In the genomic region with DNA sequence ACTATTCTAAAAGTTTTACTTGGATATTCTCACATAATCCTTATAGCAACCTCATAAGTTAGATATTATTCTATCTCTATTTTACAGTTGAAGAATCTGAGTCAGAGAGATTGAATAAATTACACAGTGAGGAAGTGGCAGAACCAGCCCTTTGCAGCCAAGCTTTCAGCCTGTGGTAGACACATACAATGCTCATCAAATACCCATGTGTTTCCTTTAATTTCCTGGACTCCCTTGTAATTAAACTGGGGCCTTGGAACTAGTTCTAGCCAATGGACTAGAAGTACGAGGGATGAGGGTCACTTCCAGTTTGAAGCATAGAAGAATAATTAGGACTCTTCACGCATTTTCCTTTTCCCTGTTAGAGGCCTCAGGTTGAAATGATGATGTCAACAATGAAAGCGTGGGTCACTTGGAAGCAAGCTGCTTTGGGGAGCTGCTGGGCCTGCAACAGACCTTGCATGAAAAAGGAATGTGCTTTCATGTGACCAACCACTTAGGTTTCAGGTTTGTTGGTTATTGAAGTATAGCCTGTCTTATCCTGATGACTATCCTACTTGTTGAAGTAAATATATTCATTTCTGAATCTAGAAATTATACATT, we compare ENCODE assay signal across 18 cellular contexts. TPM values are rescaled to one million over a fixed set of nuclear protein-coding genes. Genes with fewer than 3 reads are reported as not detected.
DNase-seq lines count a peak whose midpoint lies in the region; ATAC-seq and TF ChIP-seq lines count a peak whose summit lies in the region.
"Had no signal": no experiment of that assay in that cellular context is flagged by ENCODE, and none has a peak within 500 bp of the region (broad histone marks: within the 10 kb centered on the region; RNA-seq: fewer than 3 reads in every experiment).

No MANE protein-coding gene starts in this region.

- H3K4me2 ChIP-seq in GM23248 (ENCODE audit: unreplicated experiment) (no peak overlapping the region), OCI-LY3 (ENCODE audit: low read length) (peak overlapping the region; percentile 56), smooth muscle cell (no peak overlapping the region)

- H4K20me1 ChIP-seq in GM23248 (ENCODE audit: insufficient read depth) (no peaks in the 10 kb centered on the region), OCI-LY3 (ENCODE audit: insufficient read depth, low read length) (no peaks in the 10 kb centered on the region), smooth muscle cell (ENCODE audit: low read depth) (no peaks in the 10 kb centered on the region)

- DNase-seq in GM23248 (peak; percentile 39), foreskin keratinocyte (no peak), smooth muscle cell (lab: John Stamatoyannopoulos, UW; ENCODE audit: unreplicated experiment) (no peak), body of pancreas (no peak), DMS53 (lab: John Stamatoyannopoulos, UW) (no peak), putamen (ENCODE audit: low spot score) (no peak)
- DNase-seq: activated CD4-positive, alpha-beta memory T cell treated with anti-CD3 and anti-CD28 coated beads for 36 hours; activated naive CD4-positive, alpha-beta T cell treated with anti-CD3 and anti-CD28 coated beads, Interleukin-2, amount 50 U/mL, for 16 hours; activated T-cell treated with anti-CD3 and anti-CD28 coated beads, Interleukin-2, amount 50 U/mL, for 48 hours; GF-D8; HFFc6; Karpas-422; lower lobe of right lung; NCI-H1417; NCI-H2171 treated with DMSO at 0.1 percent for 48 hours; stimulated activated CD4-positive, alpha-beta T cell treated with anti-CD3 and anti-CD28 coated beads, Interleukin-2, amount 100 ng/mL, for 24 hours had no signal

- no peak for TF ChIP-seq POLR2A in body of pancreas (IDR thresholded peaks at IDR 0.05)

- TF ChIP-seq CTCF in OCI-LY3 (IDR thresholded peaks at IDR 0.05; ENCODE audit: low read depth, low read length) (no peak), foreskin keratinocyte (conservative IDR thresholded peaks at IDR 0.05) (no peak), smooth muscle cell (IDR thresholded peaks at IDR 0.05; ENCODE audit: borderline replicate concordance, insufficient read depth, poor library complexity, severe bottlenecking) (no peak), body of pancreas (IDR thresholded peaks at IDR 0.05) (no peak)

- H3K4me1 ChIP-seq in GM23248 (ENCODE audit: insufficient read depth) = peaks cover 30% of the 10 kb centered on the region
- H3K4me1 ChIP-seq in OCI-LY3 (ENCODE audit: low read length) = peaks cover 40% of the 10 kb centered on the region
- H3K4me1 ChIP-seq in foreskin keratinocyte = peaks cover 17% of the 10 kb centered on the region
- no peaks in the 10 kb centered on the region for H3K4me1 ChIP-seq in smooth muscle cell (ENCODE audit: low read depth)
- H3K4me1 ChIP-seq in body of pancreas = no peaks in the 10 kb centered on the region

- no peak overlapping the region for H3K27ac ChIP-seq in GM23248
- no peak overlapping the region for H3K27ac ChIP-seq in OCI-LY3 (ENCODE audit: low read length)
- H3K27ac ChIP-seq in foreskin keratinocyte = no peak overlapping the region
- H3K27ac ChIP-seq in smooth muscle cell (ENCODE audit: low read depth) = peak overlapping the region; percentile 59
- H3K27ac ChIP-seq in body of pancreas = no peak overlapping the region
- H3K27ac ChIP-seq: lower lobe of right lung, VCaP had no signal

- no peaks in the 10 kb centered on the region; the same call in 1 of the 2 replicates for H3K9me2 ChIP-seq in GM23248 (ENCODE audit: insufficient read depth)

- H3K27me3 ChIP-seq in GM23248 (replicated peaks; ENCODE audit: insufficient read depth) = no peaks in the 10 kb centered on the region
- H3K27me3 ChIP-seq in OCI-LY3 (ENCODE audit: low read depth, low read length) = peaks cover 8% of the 10 kb centered on the region
- H3K27me3 ChIP-seq in foreskin keratinocyte = no peaks in the 10 kb centered on the region
- H3K27me3 ChIP-seq in smooth muscle cell (ENCODE audit: low read depth) = no peaks in the 10 kb centered on the region
- no peaks in the 10 kb centered on the region for H3K27me3 ChIP-seq in body of pancreas

- ATAC-seq in foreskin keratinocyte (peak; percentile 30), body of pancreas (no peak)

- intact Hi-C loops in body of pancreas (cut with DNase I) = no loop called here

- H3K9ac ChIP-seq in GM23248 (no peak overlapping the region), OCI-LY3 (ENCODE audit: low read length) (no peak overlapping the region), smooth muscle cell (ENCODE audit: low read depth) (no peak overlapping the region)

- H3K79me2 ChIP-seq in GM23248 (ENCODE audit: insufficient read depth) = no peaks in the 10 kb centered on the region
- H3K79me2 ChIP-seq in OCI-LY3 (ENCODE audit: low read length) = no peaks in the 10 kb centered on the region
- H3K79me2 ChIP-seq in smooth muscle cell (ENCODE audit: low read depth) = no peaks in the 10 kb centered on the region

- WGBS in GM23248 (ENCODE audit: low coverage in 1 of 2, low lambda C conversion rate in 2 of 2, missing lambda C conversion rate in 2 of 2), 2 experiments = 69 to 74% methylated on average over 3 of the region's 3 CpGs
- 64% methylated on average over 3 of the region's 3 CpGs for WGBS in smooth muscle cell (ENCODE audit: low lambda C conversion rate)
- 78 to 91% methylated on average over 3 of the region's 3 CpGs for WGBS in body of pancreas, 2 donors

- no peaks in the 10 kb centered on the region for H3K36me3 ChIP-seq in GM23248 (ENCODE audit: low read depth)
- no peaks in the 10 kb centered on the region for H3K36me3 ChIP-seq in OCI-LY3 (replicated peaks; ENCODE audit: low read depth, low read length)
- H3K36me3 ChIP-seq in smooth muscle cell (ENCODE audit: low read depth) = no peaks in the 10 kb centered on the region
- H3K36me3 ChIP-seq in body of pancreas (replicated peaks in 1 of 2; ENCODE audit: insufficient read depth in 1 of 2, low read depth in 2 of 2) = no peaks in the 10 kb centered on the region
- H3K36me3 ChIP-seq: lower lobe of right lung had no signal

- H3K9me3 ChIP-seq in GM23248 (ENCODE audit: low read depth) = no peaks in the 10 kb centered on the region
- no peaks in the 10 kb centered on the region for H3K9me3 ChIP-seq in OCI-LY3 (ENCODE audit: insufficient read depth, low read length)
- H3K9me3 ChIP-seq in smooth muscle cell (replicated peaks; ENCODE audit: low read depth) = no peaks in the 10 kb centered on the region
- H3K9me3 ChIP-seq in body of pancreas = no peaks in the 10 kb centered on the region
- H3K9me3 ChIP-seq: lower lobe of right lung had no signal

- H3K4me3 ChIP-seq in GM23248 = no peak overlapping the region
- no peak overlapping the region for H3K4me3 ChIP-seq in OCI-LY3 (ENCODE audit: low read length)
- no peak overlapping the region for H3K4me3 ChIP-seq in smooth muscle cell
- H3K4me3 ChIP-seq in body of pancreas = no peak overlapping the region
- H3K4me3 ChIP-seq: lower lobe of right lung had no signal

- H2AFZ ChIP-seq in GM23248 (no peak overlapping the region), OCI-LY3 (ENCODE audit: low read depth, low read length) (peak overlapping the region; percentile 51; the same call in 1 of the 2 replicates), smooth muscle cell (ENCODE audit: low read depth) (no peak overlapping the region)

- H3F3A ChIP-seq in GM23248 (ENCODE audit: insufficient read depth) = peaks cover 21% of the 10 kb centered on the region
- H3F3A ChIP-seq in smooth muscle cell (ENCODE audit: low read depth) = no peaks in the 10 kb centered on the region

- in situ Hi-C loops in GM23248 (cut with MboI) = no loop called here

RNA-seq across cellular contexts. Expression of a gene that starts 12.1 kb away (rescaled TPM):
- total RNA-seq in GM23248 (2014; rRNA removed; shearing (Covaris generic)) = 150 and 179 TPM in 2 replicates
- 188 and 196 TPM in 2 replicates for polyA plus RNA-seq in GM23248 (2016; fragmentation: Nextera tagmentation; extraction: Ambion mirVana)
- total RNA-seq in foreskin keratinocyte = 219 and 253 TPM in 2 replicates
- 71.4 and 87.8 TPM in 2 replicates for polyA plus RNA-seq in foreskin keratinocyte
- total RNA-seq in smooth muscle cell = 182 and 189 TPM in 2 replicates
- 76.2 and 124 TPM in 2 replicates for polyA plus RNA-seq in smooth muscle cell
- 100 to 1,000 TPM; 130 to 157 TPM for total RNA-seq in body of pancreas
